Comparison of ENCODE assay signal across 20 cellular contexts in genomic region chr16:24536671-24537070, GRCh38. TPM values are rescaled to one million over a fixed set of nuclear protein-coding genes. Genes with fewer than 3 reads are reported as not detected.
DNase-seq lines count a peak whose midpoint lies in the region; ATAC-seq, FAIRE-seq and TF ChIP-seq lines count a peak whose summit lies in the region.
"Had no signal": no experiment of that assay in that cellular context is flagged by ENCODE, and none has a peak within 500 bp of the region (broad histone marks: within the 10 kb centered on the region; RNA-seq: fewer than 3 reads in every experiment).

No MANE protein-coding gene starts in this region.

- H3K23ac ChIP-seq in neuronal stem cell (ENCODE audit: low read depth, low read length, poor library complexity) = no peak overlapping the region

- no peak overlapping the region for H2AK5ac ChIP-seq in neuronal stem cell (ENCODE audit: low read depth, low read length)

- H2BK15ac ChIP-seq in neuronal stem cell (ENCODE audit: low read length) = no peak overlapping the region

- H3K79me2 ChIP-seq in OCI-LY7 (ENCODE audit: insufficient read depth, low read depth, low read length) (peaks cover 21% of the 10 kb centered on the region), HepG2 (ENCODE audit: insufficient read depth, low read length) (peaks cover 22% of the 10 kb centered on the region)

- H3K36me3 ChIP-seq in OCI-LY7 (ENCODE audit: insufficient read depth, low read length) (peaks cover 18% of the 10 kb centered on the region), HepG2 (replicated peaks in 1 of 2; ENCODE audit: control insufficient read depth in 1 of 2, insufficient read depth in 2 of 2, low read length in 2 of 2) (no peaks in the 10 kb centered on the region), neuronal stem cell (replicated peaks in 1 of 2; ENCODE audit: control insufficient read depth in 2 of 2, insufficient read depth in 2 of 2, low read length in 2 of 2) (no peaks in the 10 kb centered on the region)

- BruUV-seq in OCI-LY7 (replicated peaks; lab: Mats Ljungman, UMichigan) (no TSS peak), HepG2 (replicated peaks; lab: Mats Ljungman, UMichigan) (no TSS peak)

- POLR2A ChIA-PET in CD4-positive, alpha-beta T cell (lab: Charles Lee) = no interaction called here
- POLR2A ChIA-PET in OCI-LY7 (lab: Charles Lee) = interaction anchor here (0.6 kb wide), 3 partner anchors 11 to 695 kb away, joined by 3 to 5 read pairs (median 3); no protein-coding TSS in a partner anchor
- POLR2A ChIA-PET in HepG2 (lab: Yijun Ruan, JAX) = no interaction called here

- peaks cover 27% of the 10 kb centered on the region for H3K4me1 Mint-ChIP-seq in CD4-positive, alpha-beta T cell (ENCODE audit: low read depth)

- H3K9me2 ChIP-seq in OCI-LY7 (ENCODE audit: insufficient read depth, low read length) = no peaks in the 10 kb centered on the region

- H3K27me3 Mint-ChIP-seq in CD4-positive, alpha-beta T cell = no peaks in the 10 kb centered on the region

- no peak overlapping the region for H2BK5ac ChIP-seq in neuronal stem cell (ENCODE audit: low read length)

- no peak overlapping the region for H4K91ac ChIP-seq in neuronal stem cell (ENCODE audit: low read depth, low read length, poor library complexity)

- TF ChIP-seq POLR2A in HepG2 (IDR thresholded peaks at IDR 0.05; ENCODE audit: insufficient read depth in 1 of 2, low read depth in 2 of 2, low read length in 2 of 2) = no peak

- H3K79me1 ChIP-seq in neuronal stem cell (ENCODE audit: low read depth, low read length) = no peaks in the 10 kb centered on the region

- intact Hi-C loops in CD4-positive, alpha-beta T cell (cut with DNase I, micrococcal nuclease) = loop anchor here (5.0 to 10.0 kb wide), 3 partner anchors 191 to 702 kb away; partner anchors contain the start of genes ARHGAP17 (in 1 of the 2), PRKCB (in 1 of the 2) and TNRC6A (in 1 of the 2)
- intact Hi-C loops in OCI-LY7 (cut with micrococcal nuclease; ENCODE audit: unreplicated experiment) (no loop called here), HepG2 (cut with micrococcal nuclease; ENCODE audit: unreplicated experiment) (loop anchor here (5.0 kb wide), 1 partner anchor 151 kb away; no protein-coding TSS in a partner anchor)

- no peaks in the 10 kb centered on the region for H3K9me3 Mint-ChIP-seq in CD4-positive, alpha-beta T cell
- H3K9me3 Mint-ChIP-seq: CD8-positive, alpha-beta T cell had no signal

- H3K4ac ChIP-seq in neuronal stem cell (ENCODE audit: low read length) = no peak overlapping the region

- TF ChIP-seq EP300 in HepG2 (IDR thresholded peaks at IDR 0.05; ENCODE audit: low read depth in 2 of 2, low read length in 2 of 2) (no peak), HepG2 (CRISPR knock-in tag; IDR thresholded peaks at IDR 0.05; ENCODE audit: borderline replicate concordance) (no peak)

- no peak overlapping the region for H4K8ac ChIP-seq in neuronal stem cell (ENCODE audit: low read depth, low read length)

- H3K4me3 Mint-ChIP-seq in CD4-positive, alpha-beta T cell = peak overlapping the region; percentile 71
- H3K4me3 Mint-ChIP-seq: CD8-positive, alpha-beta T cell had no signal

- H3K14ac ChIP-seq in neuronal stem cell (ENCODE audit: low read length) = no peak overlapping the region

- peak; percentile 55 for FAIRE-seq in HepG2 (lab: Jason Lieb, UNC)
- FAIRE-seq: A204.1, D721Med, G401.6, GM12891 had no signal

- H3K4me1 ChIP-seq in OCI-LY7 (ENCODE audit: insufficient read depth, low read length, poor library complexity, severe bottlenecking) (peaks cover 20% of the 10 kb centered on the region), HepG2 (ENCODE audit: insufficient read depth, low read length) (peaks cover 68% of the 10 kb centered on the region), neuronal stem cell (ENCODE audit: control insufficient read depth in 2 of 2, insufficient read depth in 1 of 2, low read depth in 1 of 2, low read length in 2 of 2) (peaks cover 1 to 5% of the 10 kb centered on the region in 2 donors)
- H3K4me1 ChIP-seq: BE2C had no signal

- H2BK12ac ChIP-seq in neuronal stem cell (ENCODE audit: low read length) = no peak overlapping the region

- H2AFZ ChIP-seq in OCI-LY7 (ENCODE audit: low read length) (peak overlapping the region; percentile 65; the same call in 1 of the 2 replicates), HepG2 (ENCODE audit: low read length) (peak overlapping the region; percentile 20), neuronal stem cell (ENCODE audit: low read length) (peak overlapping the region; percentile 69)

- H4K20me1 ChIP-seq in OCI-LY7 (ENCODE audit: insufficient read depth, low read length) = peaks cover 17% of the 10 kb centered on the region
- peaks cover 17% of the 10 kb centered on the region for H4K20me1 ChIP-seq in HepG2 (ENCODE audit: insufficient read depth, low read length)

- 25% methylated on average over 5 of the region's 5 CpGs for WGBS in HepG2 (ENCODE audit: low lambda C conversion rate)
- WGBS in neuronal stem cell (ENCODE audit: extremely low coverage in 2 of 2, insufficient read length in 2 of 2, insufficient replicate concordance in 1 of 2), 2 donors = no CpG with 5 or more reads among the region's 5 CpGs

- H3K18ac ChIP-seq in neuronal stem cell (ENCODE audit: low read length) = no peak overlapping the region

- no peaks in the 10 kb centered on the region for H3K27me3 ChIP-seq in CD4-positive, alpha-beta T cell (ENCODE audit: control insufficient read depth, insufficient read depth, low read length)
- no peaks in the 10 kb centered on the region; a peak in 1 of 5 replicates for H3K27me3 ChIP-seq in HepG2 (ENCODE audit: control insufficient read depth in 1 of 2, insufficient read depth in 2 of 2, low read length in 2 of 2)
- no peaks in the 10 kb centered on the region for H3K27me3 ChIP-seq in neuronal stem cell (ENCODE audit: control insufficient read depth in 3 of 3, insufficient read depth in 3 of 3, low read depth in 1 of 3, low read length in 3 of 3)
- H3K27me3 ChIP-seq: BE2C had no signal

- no peak overlapping the region for H2BK120ac ChIP-seq in neuronal stem cell (ENCODE audit: low read depth, low read length)

- no peak overlapping the region for H3K27ac ChIP-seq in CD4-positive, alpha-beta T cell (ENCODE audit: low read depth, low read length)
- H3K27ac ChIP-seq in OCI-LY7 (ENCODE audit: low read depth, low read length, poor library complexity, severe bottlenecking) (no peak overlapping the region), HepG2 (ENCODE audit: extremely low read length, insufficient read depth, low read length) (peak overlapping the region; percentile 11), neuronal stem cell (replicated peaks; ENCODE audit: low read length) (no peak overlapping the region)
- H3K27ac ChIP-seq: C4-2B had no signal

- no peak overlapping the region for H3K9ac ChIP-seq in HepG2 (ENCODE audit: insufficient read depth, low read depth, low read length)
- no peak overlapping the region for H3K9ac ChIP-seq in neuronal stem cell (ENCODE audit: low read depth, low read length, poor library complexity)

- H3K36me3 Mint-ChIP-seq in CD4-positive, alpha-beta T cell (ENCODE audit: low read depth) = peaks cover 24% of the 10 kb centered on the region

- H3K4me3 ChIP-seq in OCI-LY7 (ENCODE audit: low read depth, low read length, poor library complexity, severe bottlenecking) (no peak overlapping the region), HepG2 (replicated peaks in 1 of 3; ENCODE audit: insufficient read depth in 1 of 3, low read depth in 2 of 3, low read length in 3 of 3) (peak overlapping the region in 2 of 3 experiments; percentile 95 to 96; a peak in 4 of 6 replicates), neuronal stem cell (ENCODE audit: low read length in 2 of 2) (no peak overlapping the region)
- H3K4me3 ChIP-seq: HAP-1 had no signal

- peak overlapping the region; percentile 13 for H3K27ac Mint-ChIP-seq in CD4-positive, alpha-beta T cell
- H3K27ac Mint-ChIP-seq: CD8-positive, alpha-beta T cell had no signal

- no peaks in the 10 kb centered on the region for H3K9me3 ChIP-seq in CD4-positive, alpha-beta T cell (ENCODE audit: control insufficient read depth, low read length)
- H3K9me3 ChIP-seq in OCI-LY7 (ENCODE audit: low read length) (no peaks in the 10 kb centered on the region), HepG2 (ENCODE audit: low read length) (no peaks in the 10 kb centered on the region), neuronal stem cell (replicated peaks in 1 of 2; ENCODE audit: control insufficient read depth in 2 of 2, insufficient read depth in 1 of 2, low read depth in 1 of 2, low read length in 2 of 2) (no peaks in the 10 kb centered on the region)
- H3K9me3 ChIP-seq: BE2C, HAP-1 had no signal

- CTCF ChIA-PET in CD4-positive, alpha-beta T cell (lab: Charles Lee) = interaction anchor here (0.7 to 1.0 kb wide), 2 partner anchors 19 to 733 kb away, joined by 3 to 4 read pairs; no protein-coding TSS in a partner anchor
- CTCF ChIA-PET in OCI-LY7 (lab: Charles Lee; ENCODE audit: unreplicated experiment) = no interaction called here
- CTCF ChIA-PET in HepG2 (lab: Yijun Ruan, JAX; ENCODE audit: low intra/inter-chr PET ratio, low total read pairs) = interaction anchor here (2.6 kb wide), 1 partner anchor 20 kb away, joined by 14 read pairs; no protein-coding TSS in a partner anchor

- in situ Hi-C loops in HepG2 (cut with HindIII; ENCODE audit: extremely low pct_ligation_motif_present, low pct_unique_long_range_greater_than_20kb) = no loop called here

- H3K4me2 ChIP-seq in OCI-LY7 (ENCODE audit: low read length) = no peak overlapping the region
- H3K4me2 ChIP-seq in HepG2 (ENCODE audit: low read depth, low read length) = peak overlapping the region; percentile 93
- no peak overlapping the region for H3K4me2 ChIP-seq in neuronal stem cell (ENCODE audit: insufficient read depth, low read length, poor library complexity, severe bottlenecking)

- no peak for DNase-seq in CD4-positive, alpha-beta T cell
- DNase-seq in OCI-LY7 (ENCODE audit: low spot score) (no peak), HepG2 (ENCODE audit: low spot score) (peak; percentile 50), neuronal stem cell (ENCODE audit: low spot score) (no peak), NCI-H2107 (lab: John Stamatoyannopoulos, UW) (no peak), A172 (ENCODE audit: low spot score) (no peak)
- no peak for DNase-seq in activated CD8-positive, alpha-beta memory T cell treated with anti-CD3 and anti-CD28 coated beads for 24 hours
- DNase-seq: BE2C; CD8-positive, alpha-beta T cell; COR-L47; DMS153; DMS79 treated with DMSO at 0.1 percent for 48 hours; EL; GOT3 had no signal

- ATAC-seq in CD4-positive, alpha-beta T cell (ENCODE audit: poor library complexity) = no peak
- ATAC-seq in HepG2 = no peak
- ATAC-seq: CD8-positive, alpha-beta T cell had no signal

- no peak for TF ChIP-seq CTCF in CD4-positive, alpha-beta T cell (IDR thresholded peaks at IDR 0.05)
- TF ChIP-seq CTCF in OCI-LY7 (conservative IDR thresholded peaks at IDR 0.05; ENCODE audit: low read length) = no peak
- TF ChIP-seq CTCF in HepG2 (CRISPR knock-in tag; IDR thresholded peaks at IDR 0.05) = no peak

- no peak for TF ChIP-seq RAD21 in HepG2 (CRISPR knock-in tag; IDR thresholded peaks at IDR 0.05)

RNA-seq across cellular contexts. Expression of gene RBBP6, which starts 2.7 kb away (rescaled TPM):
- total RNA-seq in CD4-positive, alpha-beta T cell = 100 to 1,000 TPM; 178 TPM
- 32.6 and 41.2 TPM in 2 replicates for total RNA-seq in OCI-LY7 (2014; rRNA removed; shearing (Covaris generic))
- 83.0 and 95.0 TPM in 2 replicates for total RNA-seq in OCI-LY7 (2022)
- total RNA-seq in HepG2 (2016; rRNA removed; fragmentation: Illumina TruSeq; extraction: Trizol) = 37.1 and 45.0 TPM in 2 replicates
- 5.3 and 7.1 TPM in 2 replicates for total RNA-seq in HepG2 (2016; cell fraction: cytosol; rRNA removed; fragmentation: Illumina TruSeq; extraction: Trizol; ENCODE audit: low read depth)
- 37.1 and 40.4 TPM in 2 replicates for total RNA-seq in HepG2 (2016; cell fraction: insoluble cytoplasmic fraction; rRNA removed; fragmentation: Illumina TruSeq; extraction: Trizol)
- 16.1 and 20.2 TPM in 2 replicates for total RNA-seq in HepG2 (2016; cell fraction: membrane; rRNA removed; fragmentation: Illumina TruSeq; extraction: Trizol)
- total RNA-seq in HepG2 (2016; cell fraction: nucleus; rRNA removed; fragmentation: Illumina TruSeq; extraction: Trizol) = 100 TPM in 2 replicates
- 54.6 and 70.9 TPM in 2 replicates for polyA plus RNA-seq in HepG2 (2011; rRNA removed)
- 20.1 and 29.0 TPM in 2 replicates for polyA plus RNA-seq in HepG2 (2011; cell fraction: cytosol; rRNA removed)
- polyA plus RNA-seq in HepG2 (2011; cell fraction: nucleus; rRNA removed) = 53.4 and 70.4 TPM in 2 replicates
- polyA plus RNA-seq in HepG2 (2012) = 46.6 and 50.5 TPM in 2 replicates
- 4.2 and 4.3 TPM in 2 replicates for polyA plus RNA-seq in HepG2 (2016; cell fraction: cytosol; fragmentation: Illumina TruSeq; extraction: Trizol; ENCODE audit: low read depth)
- 48.3 and 54.3 TPM in 2 replicates for polyA plus RNA-seq in HepG2 (2016; cell fraction: insoluble cytoplasmic fraction; fragmentation: Illumina TruSeq; extraction: Trizol; ENCODE audit: low read depth)
- 11.1 and 13.9 TPM in 2 replicates for polyA plus RNA-seq in HepG2 (2016; cell fraction: membrane; fragmentation: Illumina TruSeq; extraction: Trizol; ENCODE audit: low read depth)
- 129 and 135 TPM in 2 replicates for polyA plus RNA-seq in HepG2 (2016; cell fraction: nucleus; fragmentation: Illumina TruSeq; extraction: Trizol; ENCODE audit: insufficient read depth, low read depth)
- 37.4 and 45.1 TPM in 2 replicates for polyA minus RNA-seq in HepG2 (2011; rRNA and poly(A)+ RNA removed; ENCODE audit: low replicate concordance)
- polyA minus RNA-seq in HepG2 (2011; cell fraction: cytosol; rRNA and poly(A)+ RNA removed) = 20.8 and 30.1 TPM in 2 replicates
- polyA minus RNA-seq in HepG2 (2011; cell fraction: nucleus; rRNA and poly(A)+ RNA removed) = 289 and 299 TPM in 2 replicates
- polyA plus RNA-seq in neuronal stem cell (2013, experiment 1 of 2) = 66.9 TPM
- 70.8 TPM for polyA plus RNA-seq in neuronal stem cell (2013, experiment 2 of 2)
- 11.3 and 24.0 TPM in 2 replicates for total RNA-seq in A172 (2014; rRNA removed; shearing (Covaris generic))

Comparison
In these comparisons a context has a peak if more than half of its experiments do, and no peak if none do; other contexts are left out.
1. H3K4me3 ChIP-seq: peak in HepG2 (2 of 3); none in OCI-LY7 (single experiment) and neuronal stem cell (0 of 2).
2. Peak in every context shown above with its lines, with median percentiles within 50 percentile points of each other: H2AFZ ChIP-seq.